14 cellular contexts compared by ENCODE assay signal in genomic region chr14:99065551-99065950, GRCh38.
"Had no signal": no experiment of that assay in that cellular context is flagged by ENCODE, and none has a peak within 500 bp of the region (broad histone marks: within the 10 kb centered on the region; RNA-seq: fewer than 3 reads in every experiment).

No MANE protein-coding gene starts in this region.

- H3K4me3 Mint-ChIP-seq: activated naive CD4-positive, alpha-beta T cell treated with anti-CD3 and anti-CD28 coated beads, Interleukin-2, amount 50 U/mL, for 24 hours; activated T-cell treated with anti-CD3 and anti-CD28 coated beads, Interleukin-2, amount 50 U/mL, for 24 hours; nephron progenitor cell had no signal

- ATAC-seq: left lung had no signal

- H3K4me3 ChIP-seq: left lung, ovary, thyroid gland, uterus had no signal

- H3K27ac ChIP-seq: left lung, ovary, thyroid gland, uterus had no signal

- H3K4me1 Mint-ChIP-seq: activated naive CD4-positive, alpha-beta T cell treated with anti-CD3 and anti-CD28 coated beads, Interleukin-2, amount 50 U/mL, for 24 hours; nephron progenitor cell had no signal

- H3K9me3 Mint-ChIP-seq: activated naive CD4-positive, alpha-beta T cell treated with anti-CD3 and anti-CD28 coated beads, Interleukin-2, amount 50 U/mL, for 24 hours; activated T-cell treated with anti-CD3 and anti-CD28 coated beads, Interleukin-2, amount 50 U/mL, for 24 hours had no signal

- DNase-seq: activated CD4-positive, alpha-beta T cell treated with anti-CD3 and anti-CD28 coated beads, Interleukin-2, amount 50 U/mL, for 1 hour; activated effector memory CD4-positive, alpha-beta T cell treated with Interleukin-2 at 50 U/mL for 16 hours; activated T-cell treated with anti-CD3 and anti-CD28 coated beads, Interleukin-2, amount 50 U/mL, for 24 hours; central memory CD4-positive, alpha-beta T cell; cortex of kidney; effector CD8-positive, alpha-beta T cell; hypothalamus; left lung; mesenchymal stem cell; nephron progenitor cell; ovary; thyroid gland; uterus had no signal

- H3K36me3 Mint-ChIP-seq: activated naive CD4-positive, alpha-beta T cell treated with anti-CD3 and anti-CD28 coated beads, Interleukin-2, amount 50 U/mL, for 24 hours had no signal

- H3K27ac Mint-ChIP-seq: activated T-cell treated with anti-CD3 and anti-CD28 coated beads, Interleukin-2, amount 50 U/mL, for 24 hours; nephron progenitor cell had no signal

- H3K27me3 Mint-ChIP-seq: activated naive CD4-positive, alpha-beta T cell treated with anti-CD3 and anti-CD28 coated beads, Interleukin-2, amount 50 U/mL, for 24 hours; activated T-cell treated with anti-CD3 and anti-CD28 coated beads, Interleukin-2, amount 50 U/mL, for 24 hours had no signal

- H3K4me1 ChIP-seq: left lung, thyroid gland, uterus had no signal

- H3K27me3 ChIP-seq: ovary, thyroid gland, uterus had no signal

- H3K9me3 ChIP-seq: left lung, thyroid gland, uterus had no signal

- H3K36me3 ChIP-seq: left lung, ovary, thyroid gland, uterus had no signal
